Comparison of ENCODE assay signal across 28 cellular contexts in genomic region chr10:80532571-80532970, GRCh38. TPM values are rescaled to one million over a fixed set of nuclear protein-coding genes. Genes with fewer than 3 reads are reported as not detected.
DNase-seq lines count a peak whose midpoint lies in the region; ATAC-seq and TF ChIP-seq lines count a peak whose summit lies in the region.
"Had no signal": no experiment of that assay in that cellular context is flagged by ENCODE, and none has a peak within 500 bp of the region (broad histone marks: within the 10 kb centered on the region; RNA-seq: fewer than 3 reads in every experiment).

No MANE protein-coding gene starts in this region.

- CTCF ChIA-PET in activated CD8-positive, alpha-beta memory T cell treated with anti-CD3 and anti-CD28 coated beads, Interleukin-2, amount 10 ng/mL, durations not matched to agents 7 days and 5 days (lab: Charles Lee): no interaction called here

- ATAC-seq in activated CD8-positive, alpha-beta memory T cell treated with anti-CD3 and anti-CD28 coated beads, Interleukin-2, amount 10 ng/mL, durations not matched to agents 7 days and 5 days: no peak
- ATAC-seq in CD4-positive, CD25-positive, alpha-beta regulatory T cell (ENCODE audit: low read depth in 2 of 2): no peak
- no peak for ATAC-seq in activated T-helper 17 cell treated with anti-CD3 and anti-CD28 coated beads, Interleukin-2, amount 50 U/mL, for 72 hours (replicated peaks)
- ATAC-seq in GM21528 (IDR thresholded peaks at IDR 0.05; ENCODE audit: low FRiP score, unreplicated experiment): no peak
- ATAC-seq: heart left ventricle, left colon, pancreas, right cardiac atrium had no signal

- DNase-seq in activated CD8-positive, alpha-beta memory T cell treated with anti-CD3 and anti-CD28 coated beads, Interleukin-2, amount 10 ng/mL, durations not matched to agents 7 days and 5 days: no peak
- no peak for DNase-seq in activated CD8-positive, alpha-beta memory T cell treated with anti-CD3 and anti-CD28 coated beads, Interleukin-2, amount 50 U/mL, for 4 hours
- no peak for DNase-seq in CD4-positive, CD25-positive, alpha-beta regulatory T cell
- DNase-seq in neural crest cell (ENCODE audit: low read depth, low spot score) (no peak), inferior parietal cortex (ENCODE audit: extremely low spot score) (no peak), NCI-H2171 (lab: John Stamatoyannopoulos, UW) (no peak)
- DNase-seq: ACHN; activated CD4-positive, alpha-beta T cell treated with anti-CD3 and anti-CD28 coated beads for 4 hours; anterior cingulate cortex; DMS 273 treated with DMSO at 0.1 percent for 48 hours; GOT3; heart left ventricle; Karpas-422; mesendoderm; NCI-H2029 treated with DMSO at 0.1 percent for 48 hours; NCI-H345; NCI-H82; pancreas; right cardiac atrium; stimulated activated CD4-positive, alpha-beta T cell treated with anti-CD3 and anti-CD28 coated beads, Interleukin-15, amount 100 ng/mL, for 24 hours; upper lobe of left lung had no signal

- H3K27ac Mint-ChIP-seq in activated CD8-positive, alpha-beta memory T cell treated with anti-CD3 and anti-CD28 coated beads, Interleukin-2, amount 10 ng/mL, durations not matched to agents 7 days and 5 days: peak overlapping the region; percentile 93
- peak overlapping the region in 2 of 3 donors; percentile 51 to 75 for H3K27ac Mint-ChIP-seq in CD4-positive, CD25-positive, alpha-beta regulatory T cell
- H3K27ac Mint-ChIP-seq in activated T-helper 17 cell treated with anti-CD3 and anti-CD28 coated beads, Interleukin-2, amount 50 U/mL, for 72 hours: peak overlapping the region; percentile 81
- no peak overlapping the region for H3K27ac Mint-ChIP-seq in neural crest cell (ENCODE audit: unreplicated experiment)

- no peaks in the 10 kb centered on the region for H3K36me3 ChIP-seq in CD4-positive, CD25-positive, alpha-beta regulatory T cell (ENCODE audit: control insufficient read depth, insufficient read depth, low read length)
- H3K36me3 ChIP-seq: cardiac muscle cell, heart left ventricle, pancreas, upper lobe of left lung had no signal

- TF ChIP-seq CTCF in neural crest cell (conservative IDR thresholded peaks at IDR 0.05): no peak

- peaks cover 11% of the 10 kb centered on the region for H3K36me3 Mint-ChIP-seq in activated CD8-positive, alpha-beta memory T cell treated with anti-CD3 and anti-CD28 coated beads, Interleukin-2, amount 10 ng/mL, durations not matched to agents 7 days and 5 days
- H3K36me3 Mint-ChIP-seq in CD4-positive, CD25-positive, alpha-beta regulatory T cell: peaks cover 4% of the 10 kb centered on the region
- peaks cover 20% of the 10 kb centered on the region for H3K36me3 Mint-ChIP-seq in activated T-helper 17 cell treated with anti-CD3 and anti-CD28 coated beads, Interleukin-2, amount 50 U/mL, for 72 hours (ENCODE audit: low read depth)
- peaks cover 18% of the 10 kb centered on the region for H3K36me3 Mint-ChIP-seq in neural crest cell (ENCODE audit: low read depth)

- no peak overlapping the region for H3K4me3 Mint-ChIP-seq in activated CD8-positive, alpha-beta memory T cell treated with anti-CD3 and anti-CD28 coated beads, Interleukin-2, amount 10 ng/mL, durations not matched to agents 7 days and 5 days
- H3K4me3 Mint-ChIP-seq in CD4-positive, CD25-positive, alpha-beta regulatory T cell: peak overlapping the region; percentile 28 to 90 (median 46)
- peak overlapping the region; percentile 69 for H3K4me3 Mint-ChIP-seq in activated T-helper 17 cell treated with anti-CD3 and anti-CD28 coated beads, Interleukin-2, amount 50 U/mL, for 72 hours
- H3K4me3 Mint-ChIP-seq in neural crest cell: peak overlapping the region; percentile 12

- H3K4me1 Mint-ChIP-seq in activated CD8-positive, alpha-beta memory T cell treated with anti-CD3 and anti-CD28 coated beads, Interleukin-2, amount 10 ng/mL, durations not matched to agents 7 days and 5 days: peaks cover 63% of the 10 kb centered on the region
- H3K4me1 Mint-ChIP-seq in CD4-positive, CD25-positive, alpha-beta regulatory T cell: peaks cover 20 to 68% (median 50%) of the 10 kb centered on the region in 4 donors
- peaks cover 24% of the 10 kb centered on the region for H3K4me1 Mint-ChIP-seq in activated T-helper 17 cell treated with anti-CD3 and anti-CD28 coated beads, Interleukin-2, amount 50 U/mL, for 72 hours
- no peaks in the 10 kb centered on the region for H3K4me1 Mint-ChIP-seq in neural crest cell

- no peak overlapping the region for H3K27ac ChIP-seq in CD4-positive, CD25-positive, alpha-beta regulatory T cell (ENCODE audit: insufficient read depth, low read length, poor library complexity, severe bottlenecking)
- H3K27ac ChIP-seq: C4-2B, cardiac muscle cell, heart left ventricle, pancreas, upper lobe of left lung had no signal

- H3K4me3 ChIP-seq in CD4-positive, CD25-positive, alpha-beta regulatory T cell (ENCODE audit: low read depth, low read length): no peak overlapping the region
- H3K4me3 ChIP-seq: cardiac muscle cell, heart left ventricle, pancreas, upper lobe of left lung had no signal

- H3K27me3 ChIP-seq in CD4-positive, CD25-positive, alpha-beta regulatory T cell (ENCODE audit: control insufficient read depth, insufficient read depth, low read length): no peaks in the 10 kb centered on the region
- H3K27me3 ChIP-seq: cardiac muscle cell, heart left ventricle, pancreas, upper lobe of left lung had no signal

- peaks cover 30% of the 10 kb centered on the region for H3K4me1 ChIP-seq in CD4-positive, CD25-positive, alpha-beta regulatory T cell (ENCODE audit: control insufficient read depth, insufficient read depth, low read length, poor library complexity, severe bottlenecking)
- H3K4me1 ChIP-seq: pancreas had no signal

- H3K9me3 ChIP-seq in CD4-positive, CD25-positive, alpha-beta regulatory T cell (ENCODE audit: control insufficient read depth in 2 of 2, low read length in 2 of 2): no peaks in the 10 kb centered on the region
- H3K9me3 ChIP-seq: heart left ventricle, pancreas, upper lobe of left lung had no signal

- no peaks in the 10 kb centered on the region for H3K27me3 Mint-ChIP-seq in activated CD8-positive, alpha-beta memory T cell treated with anti-CD3 and anti-CD28 coated beads, Interleukin-2, amount 10 ng/mL, durations not matched to agents 7 days and 5 days
- H3K27me3 Mint-ChIP-seq in CD4-positive, CD25-positive, alpha-beta regulatory T cell: no peaks in the 10 kb centered on the region
- no peaks in the 10 kb centered on the region for H3K27me3 Mint-ChIP-seq in activated T-helper 17 cell treated with anti-CD3 and anti-CD28 coated beads, Interleukin-2, amount 50 U/mL, for 72 hours
- H3K27me3 Mint-ChIP-seq in neural crest cell (ENCODE audit: low read depth): no peaks in the 10 kb centered on the region

- H3K9me3 Mint-ChIP-seq in activated CD8-positive, alpha-beta memory T cell treated with anti-CD3 and anti-CD28 coated beads, Interleukin-2, amount 10 ng/mL, durations not matched to agents 7 days and 5 days (ENCODE audit: low read depth): no peaks in the 10 kb centered on the region
- H3K9me3 Mint-ChIP-seq in CD4-positive, CD25-positive, alpha-beta regulatory T cell: no peaks in the 10 kb centered on the region
- H3K9me3 Mint-ChIP-seq in activated T-helper 17 cell treated with anti-CD3 and anti-CD28 coated beads, Interleukin-2, amount 50 U/mL, for 72 hours: no peaks in the 10 kb centered on the region
- H3K9me3 Mint-ChIP-seq in neural crest cell: no peaks in the 10 kb centered on the region

RNA-seq across cellular contexts. Expression of gene SH2D4B, which starts 5.1 kb away (rescaled TPM):
- under 1 TPM in 1 of 2 experiments, not detected in 1; 0.09 TPM for total RNA-seq in activated CD8-positive, alpha-beta memory T cell treated with anti-CD3 and anti-CD28 coated beads, Interleukin-2, amount 10 ng/mL, durations not matched to agents 7 days and 5 days
- 0.25 TPM for total RNA-seq in CD4-positive, CD25-positive, alpha-beta regulatory T cell
- not detected for polyA plus RNA-seq in CD4-positive, CD25-positive, alpha-beta regulatory T cell
- total RNA-seq in activated T-helper 17 cell treated with anti-CD3 and anti-CD28 coated beads, Interleukin-2, amount 50 U/mL, for 72 hours: under 1 TPM; 0.11 to 0.32 TPM
- total RNA-seq in neural crest cell: 0.09 and 0.16 TPM in 2 replicates
- total RNA-seq: cardiac muscle cell, epithelial cell of proximal tubule, fibroblast of villous mesenchyme, left colon, pancreas, right cardiac atrium had no signal
- polyA plus RNA-seq: cardiac muscle cell, heart left ventricle, right cardiac atrium had no signal
